Comparison of ENCODE assay signal across 8 cellular contexts in the genomic region with DNA sequence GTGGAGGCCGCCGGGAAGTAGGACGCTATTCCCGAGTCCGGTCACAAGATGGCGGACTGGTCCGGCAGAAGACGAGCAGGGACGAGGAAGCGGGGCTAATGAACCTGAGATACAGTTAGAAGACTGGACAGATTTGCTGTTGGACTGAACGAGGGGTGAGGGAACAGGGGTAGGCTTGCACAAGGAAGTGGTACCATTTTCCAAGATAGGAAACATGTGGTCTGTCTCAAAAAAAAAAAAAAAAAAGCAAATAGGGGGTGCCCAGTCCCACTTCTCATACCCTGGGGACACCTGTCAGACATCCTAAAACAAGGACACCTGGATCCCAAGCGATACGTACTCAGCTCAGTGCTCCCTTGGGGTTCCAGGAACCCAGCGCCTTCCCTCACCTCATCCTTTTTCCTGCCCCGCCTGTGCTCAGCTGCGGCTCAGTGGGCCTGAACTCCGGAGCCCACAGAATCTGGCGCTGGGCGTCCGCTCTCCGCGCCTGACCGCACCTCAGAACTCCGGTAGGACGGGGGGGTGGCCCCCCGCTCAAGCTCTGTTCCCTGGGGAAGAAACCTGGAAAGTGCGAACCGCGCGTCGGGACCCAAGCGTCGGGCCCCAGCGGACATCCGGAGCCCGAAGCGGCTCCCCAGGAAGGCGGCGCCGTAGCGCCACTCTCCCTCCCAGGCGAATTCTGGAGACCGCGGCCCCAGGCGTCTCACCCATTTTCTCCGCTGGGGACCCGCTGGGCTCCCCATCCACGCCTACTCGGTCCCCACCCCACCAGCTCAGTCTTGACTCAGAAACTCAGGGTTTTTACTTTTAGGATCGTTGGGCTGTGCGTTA. TPM values are rescaled to one million over a fixed set of nuclear protein-coding genes. Genes with fewer than 3 reads are reported as not detected.
DNase-seq lines count a peak whose midpoint lies in the region; ATAC-seq, FAIRE-seq and TF ChIP-seq lines count a peak whose summit lies in the region.

A gene with protein sequence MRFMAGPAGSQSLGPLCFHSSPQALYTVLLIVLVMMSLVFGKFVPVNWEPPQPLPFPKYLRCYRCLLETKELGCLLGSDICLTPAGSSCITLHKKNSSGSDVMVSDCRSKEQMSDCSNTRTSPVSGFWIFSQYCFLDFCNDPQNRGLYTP (minus strand): TSS at position 227 of the 831 bp plus-strand sequence. CDS start 694 bp downstream, outside the sequence.

- ATAC-seq in GM21381 (IDR thresholded peaks at IDR 0.05; ENCODE audit: unreplicated experiment), result no peak

- no peaks in the 10 kb centered on the region for H3K9me3 ChIP-seq in neural cell (ENCODE audit: low read length)
- no peaks in the 10 kb centered on the region for H3K9me3 ChIP-seq in tibial artery

- intact Hi-C loops in tibial artery (cut with DNase I; ENCODE audit: low total_unique reads), result no loop called here

- TF ChIP-seq CTCF in neural cell (IDR thresholded peaks at IDR 0.05; ENCODE audit: poor library complexity, severe bottlenecking) (peak; percentile 80), tibial artery (IDR thresholded peaks at IDR 0.05) (peak; percentile 71 to 77)

- TF ChIP-seq RAD21 in neural cell (conservative IDR thresholded peaks at IDR 0.05), result peak; percentile 87

- no peak for TF ChIP-seq EP300 in neural cell (conservative IDR thresholded peaks at IDR 0.05; ENCODE audit: poor library complexity, severe bottlenecking)

- H3K4me1 ChIP-seq in tibial artery, result peaks cover 0 to 23% (median 12%) of the 10 kb centered on the region in 4 donors

- H3K9ac ChIP-seq in neural cell (ENCODE audit: low read length), result peak within 1 kb of the TSS; percentile 34

- DNase-seq in GM04504 (ENCODE audit: low read depth) (peak; percentile 76), M059J (ENCODE audit: low read depth) (peak; percentile 93), SHP77 treated with DMSO at 0.1 percent for 48 hours (lab: John Stamatoyannopoulos, UW) (peak; percentile 74), frontal cortex (ENCODE audit: low spot score in 2 of 2) (peak; percentile 71 to 83), tibial artery (peak; percentile 88 to 89)
- peak; percentile 60 for DNase-seq in activated naive CD4-positive, alpha-beta T cell treated with anti-CD3 and anti-CD28 coated beads, Interleukin-2, amount 50 U/mL, for 16 hours

- no peaks in the 10 kb centered on the region for H3K79me2 ChIP-seq in neural cell (replicated peaks; ENCODE audit: insufficient read depth, low read length)

- FAIRE-seq in frontal cortex (lab: Jason Lieb, UNC), result no peak

- no peaks in the 10 kb centered on the region for H3F3A ChIP-seq in neural cell (ENCODE audit: insufficient read depth, low read length, poor library complexity, severe bottlenecking)

- H3K27ac ChIP-seq in neural cell (ENCODE audit: low read length), result no peak within 1 kb of the TSS
- H3K27ac ChIP-seq in tibial artery, result peak within 1 kb of the TSS; percentile 62 to 65

- H3K9me2 ChIP-seq in neural cell (ENCODE audit: insufficient read depth, low read length), result no peaks in the 10 kb centered on the region

- H3K36me3 ChIP-seq in neural cell (ENCODE audit: insufficient read depth, low read length) (peaks cover 4% of the 10 kb centered on the region), tibial artery (peaks cover 0 to 23% (median 3%) of the 10 kb centered on the region in 3 donors)

- no peak within 1 kb of the TSS for H2AFZ ChIP-seq in neural cell (ENCODE audit: low read depth, low read length)

- H4K20me1 ChIP-seq in neural cell (ENCODE audit: insufficient read depth), result no peaks in the 10 kb centered on the region

- H3K27me3 ChIP-seq in neural cell (ENCODE audit: insufficient read depth, low read depth, low read length), result no peaks in the 10 kb centered on the region
- H3K27me3 ChIP-seq in tibial artery, result no peaks in the 10 kb centered on the region

- H3K4me2 ChIP-seq in neural cell (ENCODE audit: low read length), result no peak within 1 kb of the TSS

- H3K4me3 ChIP-seq in neural cell (ENCODE audit: low read length) (peak within 1 kb of the TSS; percentile 46), tibial artery (peak within 1 kb of the TSS; percentile 49 to 64)

TF ChIP-seq in neural cell, 6 proteins besides CTCF, POLR2A, EP300 and RAD21:
- peak; percentile 82 for TF ChIP-seq SMC3 (conservative IDR thresholded peaks at IDR 0.05; ENCODE audit: poor library complexity)
- no peak for TF ChIP-seq MXI1 (conservative IDR thresholded peaks at IDR 0.05; ENCODE audit: poor library complexity, severe bottlenecking)

RNA-seq across cellular contexts. Expression of the gene that starts here (rescaled TPM):
- 2.0 and 2.5 TPM in 2 replicates for total RNA-seq in M059J (2014; rRNA removed; shearing (Covaris generic))
- total RNA-seq in frontal cortex, result 5.3 TPM
- 13.4 and 26.6 TPM in 2 replicates for polyA plus RNA-seq in neural cell
- polyA minus RNA-seq in neural cell, result 8.5 and 11.9 TPM in 2 replicates
